Comparison of ENCODE assay signal across 27 cellular contexts in genomic region chr13:59266478-59267063, GRCh38.
DNase-seq lines count a peak whose midpoint lies in the region; ATAC-seq, FAIRE-seq and TF ChIP-seq lines count a peak whose summit lies in the region.
"Had no signal": no experiment of that assay in that cellular context is flagged by ENCODE, and none has a peak within 500 bp of the region (broad histone marks: within the 10 kb centered on the region; RNA-seq: fewer than 3 reads in every experiment).

No MANE protein-coding gene starts in this region.

- no peaks in the 10 kb centered on the region for H3K27me3 ChIP-seq in bronchial epithelial cell (ENCODE audit: control insufficient read depth, insufficient read depth, low read length)
- H3K27me3 ChIP-seq: BE2C had no signal

- no peak overlapping the region for H3K27ac Mint-ChIP-seq in activated CD4-positive, alpha-beta memory T cell treated with anti-CD3 and anti-CD28 coated beads, Interleukin-2, amount 10 ng/mL, durations not matched to agents 7 days and 5 days
- H3K27ac Mint-ChIP-seq in type B pancreatic cell: no peak overlapping the region
- H3K27ac Mint-ChIP-seq: CD14-positive monocyte; CD8-positive, alpha-beta memory T cell had no signal

- H3K4me3 Mint-ChIP-seq in activated CD4-positive, alpha-beta memory T cell treated with anti-CD3 and anti-CD28 coated beads, Interleukin-2, amount 10 ng/mL, durations not matched to agents 7 days and 5 days: no peak overlapping the region
- H3K4me3 Mint-ChIP-seq in type B pancreatic cell: no peak overlapping the region
- H3K4me3 Mint-ChIP-seq: CD14-positive monocyte; CD8-positive, alpha-beta memory T cell had no signal

- no peak for FAIRE-seq in bronchial epithelial cell (lab: Jason Lieb, UNC)
- FAIRE-seq: GM19239, H1, K562 had no signal

- no peaks in the 10 kb centered on the region for H3K4me1 Mint-ChIP-seq in activated CD4-positive, alpha-beta memory T cell treated with anti-CD3 and anti-CD28 coated beads, Interleukin-2, amount 10 ng/mL, durations not matched to agents 7 days and 5 days
- H3K4me1 Mint-ChIP-seq in type B pancreatic cell (ENCODE audit: unreplicated experiment): no peaks in the 10 kb centered on the region
- H3K4me1 Mint-ChIP-seq: CD14-positive monocyte; CD8-positive, alpha-beta memory T cell had no signal

- H3K4me3 ChIP-seq in bronchial epithelial cell (ENCODE audit: low read depth, low read length) (no peak overlapping the region), fibroblast of the aortic adventitia (ENCODE audit: low read depth, low read length) (no peak overlapping the region)
- H3K4me3 ChIP-seq: K562 had no signal

- POLR2A ChIA-PET in activated CD4-positive, alpha-beta memory T cell treated with anti-CD3 and anti-CD28 coated beads, Interleukin-2, amount 10 ng/mL, durations not matched to agents 7 days and 5 days (lab: Charles Lee): no interaction called here

- no peaks in the 10 kb centered on the region for H3K36me3 Mint-ChIP-seq in activated CD4-positive, alpha-beta memory T cell treated with anti-CD3 and anti-CD28 coated beads, Interleukin-2, amount 10 ng/mL, durations not matched to agents 7 days and 5 days (ENCODE audit: low read depth)
- no peaks in the 10 kb centered on the region for H3K36me3 Mint-ChIP-seq in type B pancreatic cell
- H3K36me3 Mint-ChIP-seq: CD14-positive monocyte; CD8-positive, alpha-beta memory T cell had no signal

- CTCF ChIA-PET in activated CD4-positive, alpha-beta memory T cell treated with anti-CD3 and anti-CD28 coated beads, Interleukin-2, amount 10 ng/mL, durations not matched to agents 7 days and 5 days (lab: Charles Lee): no interaction called here

- DNase-seq in EH (ENCODE audit: low read depth): peak; percentile 12
- DNase-seq in bronchial epithelial cell (ENCODE audit: low read depth): peak; percentile 4
- DNase-seq in fibroblast of the aortic adventitia (ENCODE audit: low read depth): peak; percentile 1
- DNase-seq in left lobe of liver (ENCODE audit: low spot score): no peak
- DNase-seq in activated CD4-positive, alpha-beta memory T cell treated with anti-CD3 and anti-CD28 coated beads, Interleukin-2, amount 10 ng/mL, durations not matched to agents 7 days and 5 days: no peak
- no peak for DNase-seq in NCI-H2227 treated with DMSO at 0.1 percent for 48 hours (lab: John Stamatoyannopoulos, UW)
- no peak for DNase-seq in NCI-H128 (lab: John Stamatoyannopoulos, UW; ENCODE audit: unreplicated experiment)
- DNase-seq in type B pancreatic cell (ENCODE audit: extremely low spot score, unreplicated experiment): no peak
- DNase-seq: 8988T; ACHN; BE2C; CD8-positive, alpha-beta memory T cell; DMS153; DND-41; HCEC 1CT; Kasumi-1; MV-4-11; NCI-H1105; NCI-H146; NCI-H2029; NCI-H69; Right ventricle myocardium superior; RPMI8226 had no signal

- no peaks in the 10 kb centered on the region for H3K9me3 Mint-ChIP-seq in activated CD4-positive, alpha-beta memory T cell treated with anti-CD3 and anti-CD28 coated beads, Interleukin-2, amount 10 ng/mL, durations not matched to agents 7 days and 5 days
- no peaks in the 10 kb centered on the region for H3K9me3 Mint-ChIP-seq in type B pancreatic cell
- H3K9me3 Mint-ChIP-seq: CD8-positive, alpha-beta memory T cell had no signal

- H3K27me3 Mint-ChIP-seq in activated CD4-positive, alpha-beta memory T cell treated with anti-CD3 and anti-CD28 coated beads, Interleukin-2, amount 10 ng/mL, durations not matched to agents 7 days and 5 days: no peaks in the 10 kb centered on the region
- H3K27me3 Mint-ChIP-seq in type B pancreatic cell: no peaks in the 10 kb centered on the region

- no peaks in the 10 kb centered on the region for H3K36me3 ChIP-seq in bronchial epithelial cell (ENCODE audit: control insufficient read depth, insufficient read depth, low read length)
- H3K36me3 ChIP-seq: BE2C had no signal

- TF ChIP-seq CTCF in bronchial epithelial cell (IDR thresholded peaks at IDR 0.05; ENCODE audit: insufficient read depth, low read length, severe bottlenecking): no peak
- no peak for TF ChIP-seq CTCF in fibroblast of the aortic adventitia (IDR thresholded peaks at IDR 0.05; ENCODE audit: insufficient read depth, low read length)
- no peak for TF ChIP-seq CTCF in type B pancreatic cell (conservative IDR thresholded peaks at IDR 0.05)

- ATAC-seq in left lobe of liver: peak; percentile 19
- ATAC-seq: K562 had no signal

Comparison
In these comparisons a context has a peak if more than half of its experiments do, and no peak if none do; other contexts are left out.
1. DNase-seq: peak in EH (single experiment), bronchial epithelial cell (single experiment) and fibroblast of the aortic adventitia (single experiment); none in left lobe of liver (single experiment), activated CD4-positive, alpha-beta memory T cell treated with anti-CD3 and anti-CD28 coated beads, Interleukin-2, amount 10 ng/mL, durations not matched to agents 7 days and 5 days (single experiment), NCI-H2227 treated with DMSO at 0.1 percent for 48 hours (single experiment), NCI-H128 (single experiment) and type B pancreatic cell (single experiment).